1 cellular context compared by ENCODE assay signal in the genomic region with DNA sequence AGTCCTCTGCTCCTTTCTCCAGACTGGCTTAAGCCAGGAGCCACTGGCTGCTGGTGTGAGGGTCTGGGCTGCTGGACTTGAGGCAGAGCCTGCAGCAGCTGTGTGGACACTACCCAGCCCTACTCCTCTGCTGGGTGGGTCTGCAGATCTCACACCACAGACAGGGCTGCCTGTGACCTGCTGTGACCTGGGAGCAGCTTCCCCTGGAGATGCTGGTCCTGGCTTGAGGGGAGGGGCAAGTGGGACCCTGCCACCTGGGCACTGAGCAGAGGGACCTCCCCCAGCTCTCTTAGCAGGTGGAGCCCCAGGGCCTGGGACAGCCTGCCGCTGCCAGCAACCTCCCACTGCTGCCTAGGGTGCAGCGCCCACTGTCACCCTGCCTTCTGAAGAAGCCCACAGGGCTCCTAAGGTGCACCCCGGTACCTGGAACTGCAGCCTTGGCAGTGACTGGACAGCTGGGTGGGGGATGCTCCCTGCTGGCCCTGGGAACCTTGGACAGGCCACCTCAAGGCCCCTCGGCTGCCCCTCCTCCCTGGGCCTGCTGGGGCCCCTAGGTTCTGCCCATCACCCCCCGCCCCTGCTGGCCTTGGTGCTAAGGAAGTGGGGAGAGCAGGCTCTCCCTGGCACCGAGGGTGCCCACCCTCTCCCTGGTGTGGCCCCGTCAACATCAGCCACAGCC.
TF ChIP-seq lines count a peak whose summit lies in the region.

No MANE protein-coding gene starts in this region.

TF ChIP-seq in neural cell, 6 proteins besides CTCF, POLR2A, EP300 and RAD21 (continued from another document):
- TF ChIP-seq REST (IDR thresholded peaks at IDR 0.05; ENCODE audit: borderline replicate concordance) (no peak), EZH2 (IDR thresholded peaks at IDR 0.05; ENCODE audit: borderline replicate concordance, insufficient read depth, low read length, poor library complexity, severe bottlenecking) (no peak), POLR2AphosphoS5 (IDR thresholded peaks at IDR 0.05) (peak; percentile 7)
TF ChIP-seq in neural cell: peak in this region for 1.
